Comparison of ENCODE assay signal across 2 cellular contexts in genomic region chr19:51739466-51740213, GRCh38.
TF ChIP-seq lines count a peak whose summit lies in the region.

No MANE protein-coding gene starts in this region.

TF ChIP-seq in GM23338, 12 proteins besides CTCF, POLR2A, EP300 and RAD21:
- no peak for TF ChIP-seq STAT1 (IDR thresholded peaks at IDR 0.05; ENCODE audit: unreplicated experiment)
- no peak for TF ChIP-seq JUNB (IDR thresholded peaks at IDR 0.05; ENCODE audit: unreplicated experiment)
- TF ChIP-seq REST (IDR thresholded peaks at IDR 0.05; ENCODE audit: unreplicated experiment): no peak
- no peak for TF ChIP-seq ETS1 (IDR thresholded peaks at IDR 0.05)
- no peak for TF ChIP-seq CREB1 (CRISPR knock-in tag; IDR thresholded peaks at IDR 0.05; ENCODE audit: low read depth)
- no peak for TF ChIP-seq ZNF331 (CRISPR knock-in tag; IDR thresholded peaks at IDR 0.05; ENCODE audit: low read depth)
- TF ChIP-seq NANOG (IDR thresholded peaks at IDR 0.05; ENCODE audit: borderline replicate concordance): no peak
- TF ChIP-seq ZNF114 (CRISPR knock-in tag; IDR thresholded peaks at IDR 0.05): no peak
- TF ChIP-seq, protein P1, sequence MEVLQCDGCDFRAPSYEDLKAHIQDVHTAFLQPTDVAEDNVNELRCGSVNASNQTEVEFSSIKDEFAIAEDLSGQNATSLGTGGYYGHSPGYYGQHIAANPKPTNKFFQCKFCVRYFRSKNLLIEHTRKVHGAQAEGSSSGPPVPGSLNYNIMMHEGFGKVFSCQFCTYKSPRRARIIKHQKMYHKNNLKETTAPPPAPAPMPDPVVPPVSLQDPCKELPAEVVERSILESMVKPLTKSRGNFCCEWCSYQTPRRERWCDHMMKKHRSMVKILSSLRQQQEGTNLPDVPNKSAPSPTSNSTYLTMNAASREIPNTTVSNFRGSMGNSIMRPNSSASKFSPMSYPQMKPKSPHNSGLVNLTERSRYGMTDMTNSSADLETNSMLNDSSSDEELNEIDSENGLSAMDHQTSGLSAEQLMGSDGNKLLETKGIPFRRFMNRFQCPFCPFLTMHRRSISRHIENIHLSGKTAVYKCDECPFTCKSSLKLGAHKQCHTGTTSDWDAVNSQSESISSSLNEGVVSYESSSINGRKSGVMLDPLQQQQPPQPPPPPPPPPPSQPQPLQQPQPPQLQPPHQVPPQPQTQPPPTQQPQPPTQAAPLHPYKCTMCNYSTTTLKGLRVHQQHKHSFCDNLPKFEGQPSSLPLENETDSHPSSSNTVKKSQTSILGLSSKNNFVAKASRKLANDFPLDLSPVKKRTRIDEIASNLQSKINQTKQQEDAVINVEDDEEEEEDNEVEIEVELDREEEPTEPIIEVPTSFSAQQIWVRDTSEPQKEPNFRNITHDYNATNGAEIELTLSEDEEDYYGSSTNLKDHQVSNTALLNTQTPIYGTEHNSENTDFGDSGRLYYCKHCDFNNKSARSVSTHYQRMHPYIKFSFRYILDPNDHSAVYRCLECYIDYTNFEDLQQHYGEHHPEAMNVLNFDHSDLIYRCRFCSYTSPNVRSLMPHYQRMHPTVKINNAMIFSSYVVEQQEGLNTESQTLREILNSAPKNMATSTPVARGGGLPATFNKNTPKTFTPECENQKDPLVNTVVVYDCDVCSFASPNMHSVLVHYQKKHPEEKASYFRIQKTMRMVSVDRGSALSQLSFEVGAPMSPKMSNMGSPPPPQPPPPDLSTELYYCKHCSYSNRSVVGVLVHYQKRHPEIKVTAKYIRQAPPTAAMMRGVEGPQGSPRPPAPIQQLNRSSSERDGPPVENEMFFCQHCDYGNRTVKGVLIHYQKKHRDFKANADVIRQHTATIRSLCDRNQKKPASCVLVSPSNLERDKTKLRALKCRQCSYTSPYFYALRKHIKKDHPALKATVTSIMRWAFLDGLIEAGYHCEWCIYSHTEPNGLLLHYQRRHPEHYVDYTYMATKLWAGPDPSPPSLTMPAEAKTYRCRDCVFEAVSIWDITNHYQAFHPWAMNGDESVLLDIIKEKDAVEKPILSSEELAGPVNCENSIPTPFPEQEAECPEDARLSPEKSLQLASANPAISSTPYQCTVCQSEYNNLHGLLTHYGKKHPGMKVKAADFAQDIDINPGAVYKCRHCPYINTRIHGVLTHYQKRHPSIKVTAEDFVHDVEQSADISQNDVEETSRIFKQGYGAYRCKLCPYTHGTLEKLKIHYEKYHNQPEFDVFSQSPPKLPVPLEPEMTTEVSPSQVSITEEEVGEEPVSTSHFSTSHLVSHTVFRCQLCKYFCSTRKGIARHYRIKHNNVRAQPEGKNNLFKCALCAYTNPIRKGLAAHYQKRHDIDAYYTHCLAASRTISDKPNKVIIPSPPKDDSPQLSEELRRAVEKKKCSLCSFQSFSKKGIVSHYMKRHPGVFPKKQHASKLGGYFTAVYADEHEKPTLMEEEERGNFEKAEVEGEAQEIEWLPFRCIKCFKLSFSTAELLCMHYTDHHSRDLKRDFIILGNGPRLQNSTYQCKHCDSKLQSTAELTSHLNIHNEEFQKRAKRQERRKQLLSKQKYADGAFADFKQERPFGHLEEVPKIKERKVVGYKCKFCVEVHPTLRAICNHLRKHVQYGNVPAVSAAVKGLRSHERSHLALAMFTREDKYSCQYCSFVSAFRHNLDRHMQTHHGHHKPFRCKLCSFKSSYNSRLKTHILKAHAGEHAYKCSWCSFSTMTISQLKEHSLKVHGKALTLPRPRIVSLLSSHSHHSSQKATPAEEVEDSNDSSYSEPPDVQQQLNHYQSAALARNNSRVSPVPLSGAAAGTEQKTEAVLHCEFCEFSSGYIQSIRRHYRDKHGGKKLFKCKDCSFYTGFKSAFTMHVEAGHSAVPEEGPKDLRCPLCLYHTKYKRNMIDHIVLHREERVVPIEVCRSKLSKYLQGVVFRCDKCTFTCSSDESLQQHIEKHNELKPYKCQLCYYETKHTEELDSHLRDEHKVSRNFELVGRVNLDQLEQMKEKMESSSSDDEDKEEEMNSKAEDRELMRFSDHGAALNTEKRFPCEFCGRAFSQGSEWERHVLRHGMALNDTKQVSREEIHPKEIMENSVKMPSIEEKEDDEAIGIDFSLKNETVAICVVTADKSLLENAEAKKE (CRISPR knock-in tag; IDR thresholded peaks at IDR 0.05): no peak
- TF ChIP-seq POLR2AphosphoS5 (IDR thresholded peaks at IDR 0.05; ENCODE audit: low read depth): no peak
- TF ChIP-seq EZH2 (IDR thresholded peaks at IDR 0.05; ENCODE audit: low read depth, unreplicated experiment): no peak
- TF ChIP-seq EZH2phosphoT487 (IDR thresholded peaks at IDR 0.05; ENCODE audit: unreplicated experiment): no peak

TF ChIP-seq in WTC11, 78 proteins besides CTCF, POLR2A, EP300 and RAD21:
- no peak for TF ChIP-seq ZNF121 (CRISPR knock-in tag; IDR thresholded peaks at IDR 0.05)
- TF ChIP-seq SP1 (CRISPR knock-in tag; conservative IDR thresholded peaks at IDR 0.05): no peak
- no peak for TF ChIP-seq ELF4 (CRISPR knock-in tag; IDR thresholded peaks at IDR 0.05; ENCODE audit: low read depth)
- TF ChIP-seq GTF2I (CRISPR knock-in tag; conservative IDR thresholded peaks at IDR 0.05): no peak
- TF ChIP-seq, protein P2, sequence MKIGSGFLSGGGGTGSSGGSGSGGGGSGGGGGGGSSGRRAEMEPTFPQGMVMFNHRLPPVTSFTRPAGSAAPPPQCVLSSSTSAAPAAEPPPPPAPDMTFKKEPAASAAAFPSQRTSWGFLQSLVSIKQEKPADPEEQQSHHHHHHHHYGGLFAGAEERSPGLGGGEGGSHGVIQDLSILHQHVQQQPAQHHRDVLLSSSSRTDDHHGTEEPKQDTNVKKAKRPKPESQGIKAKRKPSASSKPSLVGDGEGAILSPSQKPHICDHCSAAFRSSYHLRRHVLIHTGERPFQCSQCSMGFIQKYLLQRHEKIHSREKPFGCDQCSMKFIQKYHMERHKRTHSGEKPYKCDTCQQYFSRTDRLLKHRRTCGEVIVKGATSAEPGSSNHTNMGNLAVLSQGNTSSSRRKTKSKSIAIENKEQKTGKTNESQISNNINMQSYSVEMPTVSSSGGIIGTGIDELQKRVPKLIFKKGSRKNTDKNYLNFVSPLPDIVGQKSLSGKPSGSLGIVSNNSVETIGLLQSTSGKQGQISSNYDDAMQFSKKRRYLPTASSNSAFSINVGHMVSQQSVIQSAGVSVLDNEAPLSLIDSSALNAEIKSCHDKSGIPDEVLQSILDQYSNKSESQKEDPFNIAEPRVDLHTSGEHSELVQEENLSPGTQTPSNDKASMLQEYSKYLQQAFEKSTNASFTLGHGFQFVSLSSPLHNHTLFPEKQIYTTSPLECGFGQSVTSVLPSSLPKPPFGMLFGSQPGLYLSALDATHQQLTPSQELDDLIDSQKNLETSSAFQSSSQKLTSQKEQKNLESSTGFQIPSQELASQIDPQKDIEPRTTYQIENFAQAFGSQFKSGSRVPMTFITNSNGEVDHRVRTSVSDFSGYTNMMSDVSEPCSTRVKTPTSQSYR (CRISPR knock-in tag; IDR thresholded peaks at IDR 0.05): no peak
- TF ChIP-seq TCF7 (CRISPR knock-in tag; IDR thresholded peaks at IDR 0.05; ENCODE audit: low read depth): no peak
- TF ChIP-seq, protein P3, sequence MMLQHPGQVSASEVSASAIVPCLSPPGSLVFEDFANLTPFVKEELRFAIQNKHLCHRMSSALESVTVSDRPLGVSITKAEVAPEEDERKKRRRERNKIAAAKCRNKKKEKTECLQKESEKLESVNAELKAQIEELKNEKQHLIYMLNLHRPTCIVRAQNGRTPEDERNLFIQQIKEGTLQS (CRISPR knock-in tag; conservative IDR thresholded peaks at IDR 0.05): no peak
- no peak for TF ChIP-seq FOXP1 (CRISPR knock-in tag; IDR thresholded peaks at IDR 0.05; ENCODE audit: borderline replicate concordance)
- TF ChIP-seq, protein P4, sequence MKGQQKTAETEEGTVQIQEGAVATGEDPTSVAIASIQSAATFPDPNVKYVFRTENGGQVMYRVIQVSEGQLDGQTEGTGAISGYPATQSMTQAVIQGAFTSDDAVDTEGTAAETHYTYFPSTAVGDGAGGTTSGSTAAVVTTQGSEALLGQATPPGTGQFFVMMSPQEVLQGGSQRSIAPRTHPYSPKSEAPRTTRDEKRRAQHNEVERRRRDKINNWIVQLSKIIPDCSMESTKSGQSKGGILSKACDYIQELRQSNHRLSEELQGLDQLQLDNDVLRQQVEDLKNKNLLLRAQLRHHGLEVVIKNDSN (CRISPR knock-in tag; IDR thresholded peaks at IDR 0.05): no peak
- TF ChIP-seq CDX4 (CRISPR knock-in tag; IDR thresholded peaks at IDR 0.05; ENCODE audit: borderline replicate concordance): no peak
- TF ChIP-seq SOX15 (CRISPR knock-in tag; IDR thresholded peaks at IDR 0.05): no peak
- TF ChIP-seq, protein P5, sequence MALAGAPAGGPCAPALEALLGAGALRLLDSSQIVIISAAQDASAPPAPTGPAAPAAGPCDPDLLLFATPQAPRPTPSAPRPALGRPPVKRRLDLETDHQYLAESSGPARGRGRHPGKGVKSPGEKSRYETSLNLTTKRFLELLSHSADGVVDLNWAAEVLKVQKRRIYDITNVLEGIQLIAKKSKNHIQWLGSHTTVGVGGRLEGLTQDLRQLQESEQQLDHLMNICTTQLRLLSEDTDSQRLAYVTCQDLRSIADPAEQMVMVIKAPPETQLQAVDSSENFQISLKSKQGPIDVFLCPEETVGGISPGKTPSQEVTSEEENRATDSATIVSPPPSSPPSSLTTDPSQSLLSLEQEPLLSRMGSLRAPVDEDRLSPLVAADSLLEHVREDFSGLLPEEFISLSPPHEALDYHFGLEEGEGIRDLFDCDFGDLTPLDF (CRISPR knock-in tag; IDR thresholded peaks at IDR 0.05): no peak
- no peak for TF ChIP-seq ARID4B (CRISPR knock-in tag; IDR thresholded peaks at IDR 0.05; ENCODE audit: borderline replicate concordance)
- TF ChIP-seq TEAD1 (CRISPR knock-in tag; IDR thresholded peaks at IDR 0.05): no peak
- TF ChIP-seq PRRX2 (CRISPR knock-in tag; IDR thresholded peaks at IDR 0.05): no peak
